ENCODE assay signal across 18 cellular contexts in genomic region chr20:7959484-7959883, GRCh38. TPM values are rescaled to one million over a fixed set of nuclear protein-coding genes. Genes with fewer than 3 reads are reported as not detected.
"Had no signal": no experiment of that assay in that cellular context is flagged by ENCODE, and none has a peak within 500 bp of the region (broad histone marks: within the 10 kb centered on the region; RNA-seq: fewer than 3 reads in every experiment).

No MANE protein-coding gene starts in this region.

- H3K36me3 ChIP-seq: ascending aorta, colonic mucosa, suprapubic skin had no signal

- DNase-seq: activated CD4-positive, alpha-beta T cell treated with anti-CD3 and anti-CD28 coated beads for 4 hours; activated CD8-positive, alpha-beta memory T cell treated with anti-CD3 and anti-CD28 coated beads, Interleukin-2, amount 50 U/mL, for 48 hours; activated CD8-positive, alpha-beta T cell treated with anti-CD3 and anti-CD28 coated beads, Interleukin-2, amount 10 ng/mL, durations not matched to agents 7 days and 5 days; activated naive CD8-positive, alpha-beta T cell treated with anti-CD3 and anti-CD28 coated beads, Interleukin-2, amount 50 U/mL, for 24 hours; colonic mucosa; effector CD4-positive, alpha-beta T cell; foreskin melanocyte; head of caudate nucleus; stimulated activated CD4-positive, alpha-beta T cell treated with anti-CD3 and anti-CD28 coated beads, Interleukin-4, amount 100 ng/mL, for 1 hour; stimulated activated CD8-positive, alpha-beta memory T cell treated with anti-CD3 and anti-CD28 coated beads, Interleukin-4, amount 100 ng/mL, for 48 hours; stimulated activated naive CD8-positive, alpha-beta T cell treated with anti-CD3 and anti-CD28 coated beads, Interleukin-15, Interleukin-2, amounts not matched to agents 100 U/mL and 50 U/mL, for 24 hours had no signal

- H3K4me3 Mint-ChIP-seq: activated CD8-positive, alpha-beta T cell treated with anti-CD3 and anti-CD28 coated beads, Interleukin-2, amount 10 ng/mL, durations not matched to agents 7 days and 5 days; activated naive CD8-positive, alpha-beta T cell treated with anti-CD3 and anti-CD28 coated beads, Interleukin-2, amount 50 U/mL, for 24 hours had no signal

- H3K4me1 ChIP-seq: ascending aorta, colonic mucosa, suprapubic skin had no signal

- H3K9me3 ChIP-seq: ascending aorta, colonic mucosa, suprapubic skin had no signal

- H3K27me3 ChIP-seq: ascending aorta, colonic mucosa, suprapubic skin had no signal

- H3K4me3 ChIP-seq: ascending aorta, colonic mucosa, suprapubic skin had no signal

- H3K27ac Mint-ChIP-seq: activated CD8-positive, alpha-beta T cell treated with anti-CD3 and anti-CD28 coated beads, Interleukin-2, amount 10 ng/mL, durations not matched to agents 7 days and 5 days; activated naive CD8-positive, alpha-beta T cell treated with anti-CD3 and anti-CD28 coated beads, Interleukin-2, amount 50 U/mL, for 24 hours had no signal

- H3K27ac ChIP-seq: ascending aorta, colonic mucosa, suprapubic skin had no signal

- ATAC-seq: activated CD8-positive, alpha-beta T cell treated with anti-CD3 and anti-CD28 coated beads, Interleukin-2, amount 10 ng/mL, durations not matched to agents 7 days and 5 days; activated naive CD8-positive, alpha-beta T cell treated with anti-CD3 and anti-CD28 coated beads, Interleukin-2, amount 50 U/mL, for 24 hours; stimulated activated naive CD8-positive, alpha-beta T cell treated with anti-CD3 and anti-CD28 coated beads, Interleukin-15, Interleukin-2, amounts not matched to agents 100 U/mL and 50 U/mL, for 24 hours had no signal

- H3K4me1 Mint-ChIP-seq: activated naive CD8-positive, alpha-beta T cell treated with anti-CD3 and anti-CD28 coated beads, Interleukin-2, amount 50 U/mL, for 24 hours had no signal

- H3K9me3 Mint-ChIP-seq: activated naive CD8-positive, alpha-beta T cell treated with anti-CD3 and anti-CD28 coated beads, Interleukin-2, amount 50 U/mL, for 24 hours had no signal

RNA-seq across cellular contexts. Expression of gene HAO1, which starts 19.2 kb away (rescaled TPM):
- total RNA-seq: activated CD8-positive, alpha-beta T cell treated with anti-CD3 and anti-CD28 coated beads, Interleukin-2, amount 10 ng/mL, durations not matched to agents 7 days and 5 days; ascending aorta; cardiac septum; colonic mucosa; endothelial cell of umbilical vein; mesenteric fat pad; osteocyte; ureter had no signal
